ENCODE assay signal across 13 cellular contexts in the genomic region with DNA sequence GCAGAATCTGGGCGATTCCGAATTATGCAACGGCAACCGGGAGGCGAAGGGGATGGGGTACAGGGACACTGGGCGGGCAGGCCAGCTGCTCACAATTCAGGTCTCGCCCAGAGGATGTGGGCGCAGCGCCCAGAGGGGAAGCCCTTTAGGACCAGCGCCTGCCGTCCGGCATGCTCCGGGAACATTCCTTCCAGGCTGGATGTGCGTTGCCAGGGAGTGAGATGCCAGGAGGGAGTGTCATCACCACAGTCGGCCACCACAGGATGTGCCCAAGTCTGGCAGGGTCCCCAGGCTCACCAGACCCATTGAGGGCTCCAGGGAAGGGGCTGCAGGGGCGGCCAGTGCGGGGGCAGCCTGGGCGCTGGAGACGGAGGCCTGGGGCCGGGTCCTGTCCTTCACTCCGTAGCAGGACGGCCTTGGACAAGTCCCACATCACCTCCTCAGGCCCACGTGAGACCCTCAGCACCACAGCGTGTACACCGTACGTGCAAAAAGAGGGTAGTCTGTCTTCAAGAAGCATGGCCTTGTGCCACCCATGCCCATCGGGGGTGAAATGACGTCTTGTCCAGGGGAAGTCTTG.
A peak's percentile ranks its signal among the peaks of the same experiment; 100 is the strongest.
DNase-seq lines count a peak whose midpoint lies in the region; ATAC-seq, FAIRE-seq and TF ChIP-seq lines count a peak whose summit lies in the region.
"Had no signal": no experiment of that assay in that cellular context is flagged by ENCODE, and none has a peak within 500 bp of the region (broad histone marks: within the 10 kb centered on the region; RNA-seq: fewer than 3 reads in every experiment).

No MANE protein-coding gene starts in this region.

- peak; percentile 74 for DNase-seq in H54 (ENCODE audit: insufficient read length, low spot score)
- DNase-seq in breast epithelium (ENCODE audit: low spot score in 2 of 2), result peak in 1 of 2 donors; percentile 93
- DNase-seq in lung microvascular endothelial cell (ENCODE audit: low read depth in 2 of 2), result peak; percentile 39 to 86
- DNase-seq in upper lobe of right lung, result no peak
- no peak for DNase-seq in NCI-H2107 (lab: John Stamatoyannopoulos, UW)
- DNase-seq in NCI-H2171 treated with DMSO at 0.1 percent for 48 hours (lab: John Stamatoyannopoulos, UW), result no peak
- no peak for DNase-seq in H9
- DNase-seq: activated B cell treated with CpG ODN at 0.5 μM for 24 hours; NCI-H446; OCI-M1; retina; stimulated activated naive CD8-positive, alpha-beta T cell treated with anti-CD3 and anti-CD28 coated beads, Interleukin-15, amount 100 ng/mL, for 72 hours had no signal

- H4K91ac ChIP-seq in H9 (ENCODE audit: insufficient read length, low read depth, low read length), result no peak overlapping the region

- H3K4me3 ChIP-seq in breast epithelium, result no peak overlapping the region
- no peak overlapping the region for H3K4me3 ChIP-seq in upper lobe of right lung

- no peaks in the 10 kb centered on the region for H3K79me1 ChIP-seq in H9 (ENCODE audit: insufficient read depth, low read depth, low read length, poor library complexity, severe bottlenecking)

- H3K36me3 ChIP-seq in breast epithelium (no peaks in the 10 kb centered on the region), upper lobe of right lung (no peaks in the 10 kb centered on the region)

- no peak for FAIRE-seq in H54 (lab: Jason Lieb, UNC)

- peaks cover 2% of the 10 kb centered on the region for H4K20me1 ChIP-seq in H9 (ENCODE audit: control insufficient read depth, insufficient read depth, insufficient read length)

- no peak overlapping the region for H3K14ac ChIP-seq in H9 (ENCODE audit: insufficient read depth, low read length)

- H2AFZ ChIP-seq in H9 (ENCODE audit: low read length), result no peak overlapping the region

- peaks cover 3% of the 10 kb centered on the region; the same call in 1 of the 2 replicates for H3K27me3 Mint-ChIP-seq in H9 (ENCODE audit: low read depth)
- H3K27me3 Mint-ChIP-seq: stimulated activated naive CD8-positive, alpha-beta T cell treated with anti-CD3 and anti-CD28 coated beads, Interleukin-15, amount 100 ng/mL, for 72 hours had no signal

- intact Hi-C loops in breast epithelium (cut with DNase I; ENCODE audit: low total_unique reads) (no loop called here), upper lobe of right lung (cut with DNase I) (no loop called here)

- H3K27ac Mint-ChIP-seq in H9, result no peak overlapping the region; a peak in 1 of 7 replicates
- H3K27ac Mint-ChIP-seq: activated B cell treated with CpG ODN at 0.5 μM for 24 hours; stimulated activated naive CD8-positive, alpha-beta T cell treated with anti-CD3 and anti-CD28 coated beads, Interleukin-15, amount 100 ng/mL, for 72 hours had no signal

- H2BK15ac ChIP-seq in H9 (ENCODE audit: low read depth, low read length), result no peak overlapping the region

- no peaks in the 10 kb centered on the region for H3K23me2 ChIP-seq in H9 (ENCODE audit: insufficient read length, low read depth, low read length, poor library complexity, severe bottlenecking)

- H2BK120ac ChIP-seq in H9 (ENCODE audit: low read depth, low read length, poor library complexity, severe bottlenecking), result no peak overlapping the region

- H3K56ac ChIP-seq in H9 (ENCODE audit: insufficient read length, low read depth, low read length), result no peak overlapping the region

- TF ChIP-seq POLR2A in H54 (IDR thresholded peaks at IDR 0.05; ENCODE audit: low read depth, low read length), result 0 out of 2 replicates have a peak, but pooled peaks have one; percentile 11
- no peak for TF ChIP-seq POLR2A in breast epithelium (IDR thresholded peaks at IDR 0.05)

- no peak overlapping the region for H3T11ph ChIP-seq in H9 (ENCODE audit: low read length)

- TF ChIP-seq CTCF in breast epithelium (IDR thresholded peaks at IDR 0.05) (no peak), upper lobe of right lung (IDR thresholded peaks at IDR 0.05) (no peak), H9 (conservative IDR thresholded peaks at IDR 0.05) (no peak)

- H3K4me3 Mint-ChIP-seq in H9, result no peak overlapping the region
- H3K4me3 Mint-ChIP-seq: activated B cell treated with CpG ODN at 0.5 μM for 24 hours; stimulated activated naive CD8-positive, alpha-beta T cell treated with anti-CD3 and anti-CD28 coated beads, Interleukin-15, amount 100 ng/mL, for 72 hours had no signal

- no peak overlapping the region for H2BK12ac ChIP-seq in H9 (ENCODE audit: insufficient read length, low read depth, low read length)

- H3K4me1 Mint-ChIP-seq in H9, result peaks cover 0 to 6% of the 10 kb centered on the region in 2 experiments; a peak in 1 of 4 replicates

- H3K9ac ChIP-seq in H9 (ENCODE audit: extremely low read depth, insufficient read length, low read length), result no peak overlapping the region

- no peak overlapping the region for H2BK20ac ChIP-seq in H9 (ENCODE audit: low read depth, low read length, poor library complexity, severe bottlenecking)

- no peak overlapping the region for H3K18ac ChIP-seq in H9 (ENCODE audit: insufficient read length, low read depth, low read length)

- no peak overlapping the region for H3K4ac ChIP-seq in H9 (ENCODE audit: low read depth, low read length)

- no peak overlapping the region for H2AK5ac ChIP-seq in H9 (ENCODE audit: insufficient read length, low read length)

- no CpG with 5 or more reads among the region's 28 CpGs for WGBS in H9 (ENCODE audit: extremely low coverage, insufficient read length, low lambda C conversion rate)

- H3K27ac ChIP-seq in breast epithelium (peak overlapping the region; percentile 10 to 25), upper lobe of right lung (no peak overlapping the region), H9 (ENCODE audit: insufficient read length, low read depth, low read length) (no peak overlapping the region)

- H3K9me3 ChIP-seq in breast epithelium (no peaks in the 10 kb centered on the region), upper lobe of right lung (no peaks in the 10 kb centered on the region), H9 (ENCODE audit: control insufficient read depth, low read depth, low read length) (no peaks in the 10 kb centered on the region)

- no peak overlapping the region for H3K23ac ChIP-seq in H9 (ENCODE audit: insufficient read length, low read depth, low read length)

- no peak overlapping the region for H3K4me2 ChIP-seq in H9 (ENCODE audit: insufficient read depth, insufficient read length, low read length)

- H3K36me3 Mint-ChIP-seq in H9 (ENCODE audit: insufficient read depth in 1 of 3, low read depth in 3 of 3), result no peaks in the 10 kb centered on the region

- no peaks in the 10 kb centered on the region; a peak in 2 of 5 replicates for H3K9me3 Mint-ChIP-seq in H9
- H3K9me3 Mint-ChIP-seq: activated B cell treated with CpG ODN at 0.5 μM for 24 hours had no signal

- no peak overlapping the region for H2BK5ac ChIP-seq in H9 (ENCODE audit: insufficient read length, low read length)

- H3K27me3 ChIP-seq in breast epithelium (no peaks in the 10 kb centered on the region), upper lobe of right lung (peaks cover 1% of the 10 kb centered on the region), H9 (ENCODE audit: insufficient read depth, low read length) (no peaks in the 10 kb centered on the region)

- H3K79me2 ChIP-seq in H9 (ENCODE audit: insufficient read depth, low read length), result no peaks in the 10 kb centered on the region

- no peak overlapping the region for H4K5ac ChIP-seq in H9 (ENCODE audit: insufficient read length, low read depth, low read length)

- H3K4me1 ChIP-seq in breast epithelium, result peaks cover 0 to 4% of the 10 kb centered on the region in 2 donors
- peaks cover 3% of the 10 kb centered on the region for H3K4me1 ChIP-seq in upper lobe of right lung
- no peaks in the 10 kb centered on the region for H3K4me1 ChIP-seq in H9 (ENCODE audit: insufficient read depth, low read length)

- ATAC-seq in upper lobe of right lung, result peak; percentile 41
- ATAC-seq: HCT116; stimulated activated naive CD8-positive, alpha-beta T cell treated with anti-CD3 and anti-CD28 coated beads, Interleukin-15, amount 100 ng/mL, for 72 hours had no signal

- no peak overlapping the region for H4K8ac ChIP-seq in H9 (replicated peaks; ENCODE audit: insufficient read length, low read depth, low read length)

Comparison
In these comparisons a context has a peak if more than half of its experiments do, and no peak if none do; other contexts are left out.
1. DNase-seq: peak in H54 (single experiment) and lung microvascular endothelial cell (2 of 2); none in upper lobe of right lung (single experiment), NCI-H2107 (single experiment), NCI-H2171 treated with DMSO at 0.1 percent for 48 hours (single experiment) and H9 (single experiment).
2. H3K27ac ChIP-seq: peak in breast epithelium (2 of 2); none in upper lobe of right lung (single experiment) and H9 (single experiment).